ENCODE assay signal across 21 cellular contexts in genomic region chr4:68469482-68469881, GRCh38.
DNase-seq lines count a peak whose midpoint lies in the region; ATAC-seq lines count a peak whose summit lies in the region.
"Had no signal": no experiment of that assay in that cellular context is flagged by ENCODE, and none has a peak within 500 bp of the region (broad histone marks: within the 10 kb centered on the region; RNA-seq: fewer than 3 reads in every experiment).

No MANE protein-coding gene starts in this region.

- no peak for DNase-seq in HPDE6-E6E7 (ENCODE audit: extremely low spot score)
- no peak for DNase-seq in pons (ENCODE audit: low spot score)
- DNase-seq in SIG-M5 treated with dmso at 0.1 percent for 504 hours (lab: John Stamatoyannopoulos, UW; ENCODE audit: unreplicated experiment): no peak
- no peak for DNase-seq in stimulated activated CD8-positive, alpha-beta memory T cell treated with anti-CD3 and anti-CD28 coated beads, Interleukin-4, amount 100 ng/mL, for 48 hours
- DNase-seq: activated CD8-positive, alpha-beta memory T cell treated with anti-CD3 and anti-CD28 coated beads, Interleukin-2, amount 10 ng/mL, durations not matched to agents 7 days and 5 days; DMS153; dorsolateral prefrontal cortex; foreskin melanocyte; Kasumi-1; NCI-H1436; NCI-H2171 treated with DMSO at 0.1 percent for 48 hours; nephron progenitor cell; PC-9; small intestine; stimulated activated CD4-positive, alpha-beta T cell treated with anti-CD3 and anti-CD28 coated beads, Interleukin-4, amount 100 ng/mL, for 24 hours had no signal

- ATAC-seq in GM18511 (IDR thresholded peaks at IDR 0.05; ENCODE audit: unreplicated experiment) (peak; percentile 75), GM21367 (IDR thresholded peaks at IDR 0.05; ENCODE audit: unreplicated experiment) (peak; percentile 88), HG02759 (IDR thresholded peaks at IDR 0.05; ENCODE audit: unreplicated experiment) (peak; percentile 53), HG03378 (IDR thresholded peaks at IDR 0.05; ENCODE audit: unreplicated experiment) (peak; percentile 74)
- ATAC-seq: activated CD4-positive, CD25-positive, alpha-beta regulatory T cell treated with anti-CD3 and anti-CD28 coated beads, Interleukin-2, amount 50 U/mL, for 24 hours; activated CD8-positive, alpha-beta memory T cell treated with anti-CD3 and anti-CD28 coated beads, Interleukin-2, amount 10 ng/mL, durations not matched to agents 7 days and 5 days; HCT116 had no signal
